In genomic region chr10:115092258-115092554, GRCh38 we compare ENCODE assay signal across 8 cellular contexts. TPM values are rescaled to one million over a fixed set of nuclear protein-coding genes. Genes with fewer than 3 reads are reported as not detected.
DNase-seq lines count a peak whose midpoint lies in the region; ATAC-seq and TF ChIP-seq lines count a peak whose summit lies in the region.

No MANE protein-coding gene starts in this region.

- peaks cover 26% of the 10 kb centered on the region for H3K27me3 ChIP-seq in AG04450 (ENCODE audit: control insufficient read depth, insufficient read depth, low read length)
- no peaks in the 10 kb centered on the region for H3K27me3 ChIP-seq in right cardiac atrium (ENCODE audit: control insufficient read depth, insufficient read depth)
- H3K27me3 ChIP-seq in stomach = peaks cover 8 to 56% (median 33%) of the 10 kb centered on the region in 3 donors

- H3K4me1 ChIP-seq in right cardiac atrium (ENCODE audit: control insufficient read depth, insufficient read depth, low read length) (no peaks in the 10 kb centered on the region), stomach (peaks cover 9 to 31% (median 20%) of the 10 kb centered on the region in 4 donors)

- peaks cover 13% of the 10 kb centered on the region for H3K4me1 Mint-ChIP-seq in T-helper 17 cell

- no peak overlapping the region for H3K27ac Mint-ChIP-seq in T-helper 17 cell

- intact Hi-C loops in right cardiac atrium (cut with DNase I) = no loop called here
- intact Hi-C loops in stomach (cut with DNase I; ENCODE audit: low total_unique reads) = no loop called here

- H3K4me3 ChIP-seq in AG04450 (ENCODE audit: low read depth, low read length) (peak overlapping the region; percentile 61), right cardiac atrium (ENCODE audit: low read length) (peak overlapping the region; percentile 71), stomach (peak overlapping the region; percentile 60 to 85 (median 68))

- ATAC-seq in GM21447 (IDR thresholded peaks at IDR 0.05; ENCODE audit: unreplicated experiment) = peak; percentile 28
- no peak for ATAC-seq in T-helper 17 cell
- ATAC-seq in right cardiac atrium = peak; percentile 35 to 42
- no peak for ATAC-seq in HG02759 (IDR thresholded peaks at IDR 0.05; ENCODE audit: unreplicated experiment)

- under 1% methylated on average over 10 of the region's 10 CpGs for WGBS in right cardiac atrium
- 0 to 5% (median 4%) methylated on average over 7 to 10 of the region's 10 CpGs for WGBS in stomach, 5 donors

- H3K9me3 ChIP-seq in AG04450 (ENCODE audit: control insufficient read depth, insufficient read depth, low read length) = no peaks in the 10 kb centered on the region; the same call in 1 of the 2 replicates
- H3K9me3 ChIP-seq in T-helper 17 cell (ENCODE audit: control insufficient read depth, low read length, poor library complexity, severe bottlenecking) = no peaks in the 10 kb centered on the region
- no peaks in the 10 kb centered on the region for H3K9me3 ChIP-seq in right cardiac atrium (ENCODE audit: control insufficient read depth, low read length)
- peaks cover 0 to 4% (median 2%) of the 10 kb centered on the region in 4 donors for H3K9me3 ChIP-seq in stomach

- no peak for TF ChIP-seq CTCF in AG04450 (IDR thresholded peaks at IDR 0.05; ENCODE audit: low read depth, low read length)
- TF ChIP-seq CTCF in stomach (IDR thresholded peaks at IDR 0.05) = no peak

- CTCF ChIA-PET in AG04450 (lab: Charles Lee) = interaction anchor here (0.6 to 1.3 kb wide), 3 partner anchors 80 to 615 kb away, joined by 3 to 5 read pairs (median 5); no protein-coding TSS in a partner anchor

- peaks cover 51% of the 10 kb centered on the region for H3K27me3 Mint-ChIP-seq in T-helper 17 cell

- H3K4me3 Mint-ChIP-seq in T-helper 17 cell = peak overlapping the region; percentile 83

- POLR2A ChIA-PET in AG04450 (lab: Yijun Ruan, JAX) = no interaction called here

- no peaks in the 10 kb centered on the region for H3K36me3 ChIP-seq in stomach

- H3K36me3 Mint-ChIP-seq in T-helper 17 cell (ENCODE audit: low read depth) = peaks cover 2% of the 10 kb centered on the region

- TF ChIP-seq POLR2A in stomach (IDR thresholded peaks at IDR 0.05) = no peak

- H3K27ac ChIP-seq in AG04450 (ENCODE audit: low read depth, low read length) (no peak overlapping the region), right cardiac atrium (ENCODE audit: low read length) (no peak overlapping the region), stomach (peak overlapping the region in 2 of 5 donors; percentile 49 to 55)

- no peak for TF ChIP-seq EP300 in stomach (IDR thresholded peaks at IDR 0.05)

- no peak for DNase-seq in AG04450 (ENCODE audit: low read depth, low spot score)
- no peak for DNase-seq in T-helper 17 cell
- DNase-seq in right cardiac atrium = no peak
- no peak for DNase-seq in stomach
- DNase-seq in HuH-7.5 (ENCODE audit: low spot score) = no peak
- DNase-seq in glomerular visceral epithelial cell (ENCODE audit: extremely low spot score) = no peak

RNA-seq across cellular contexts. Expression of gene ATRNL1, which starts 1.0 kb away (rescaled TPM):
- 0.17 and 0.20 TPM in 2 replicates for polyA plus RNA-seq in AG04450 (2011; rRNA removed)
- 0.35 and 0.64 TPM in 2 replicates for polyA minus RNA-seq in AG04450 (2011; rRNA and poly(A)+ RNA removed)
- total RNA-seq in T-helper 17 cell = not detected
- 1 to 10 TPM; 1.8 to 2.2 (median 2.1) TPM for total RNA-seq in right cardiac atrium
- polyA plus RNA-seq in right cardiac atrium = 0.75 TPM
- total RNA-seq in stomach = 10 to 100 TPM in 1 of 5 donors, 1 to 10 TPM in 2, under 1 TPM in 2; 0.45 to 50.7 (median 6.4) TPM
- polyA plus RNA-seq in stomach = under 1 TPM in 2 of 3 donors, not detected in 1; 0.12 to 0.28 TPM

Comparison
In these comparisons a context has a peak if more than half of its experiments do, and no peak if none do; other contexts are left out.
1. ATAC-seq: peak in GM21447 (single experiment) and right cardiac atrium (2 of 2); none in T-helper 17 cell (single experiment) and HG02759 (single experiment).
2. Peak in every context shown above with its lines, with median percentiles within 50 percentile points of each other: H3K4me3 ChIP-seq.